26 cellular contexts compared by ENCODE assay signal in genomic region chr4:109721033-109721432, GRCh38.
DNase-seq lines count a peak whose midpoint lies in the region; ATAC-seq lines count a peak whose summit lies in the region.
"Had no signal": no experiment of that assay in that cellular context is flagged by ENCODE, and none has a peak within 500 bp of the region (broad histone marks: within the 10 kb centered on the region; RNA-seq: fewer than 3 reads in every experiment).

No MANE protein-coding gene starts in this region.

- no peak for ATAC-seq in GM18870 (IDR thresholded peaks at IDR 0.05; ENCODE audit: unreplicated experiment)
- ATAC-seq: activated CD8-positive, alpha-beta memory T cell treated with anti-CD3 and anti-CD28 coated beads, Interleukin-2, amount 10 ng/mL, durations not matched to agents 7 days and 5 days; activated T-helper 17 cell treated with anti-CD3 and anti-CD28 coated beads, Interleukin-2, amount 50 U/mL, for 72 hours; gastrocnemius medialis; GM12878; GM23338; naive thymus-derived CD4-positive, alpha-beta T cell; pancreas; T-cell had no signal

- H3K36me3 ChIP-seq in effector memory CD4-positive, alpha-beta T cell (ENCODE audit: control insufficient read depth, insufficient read depth, low read length) = peaks cover 5% of the 10 kb centered on the region

- DNase-seq in AG08396 (ENCODE audit: low spot score) (peak; percentile 29), HS-27A (ENCODE audit: low read depth) (peak; percentile 48), amniotic epithelial cell (ENCODE audit: low read depth) (peak; percentile 53), hepatic stellate cell (ENCODE audit: low spot score) (peak; percentile 26), NCI-H2029 treated with DMSO at 0.1 percent for 48 hours (lab: John Stamatoyannopoulos, UW) (no peak)
- DNase-seq in effector CD8-positive, alpha-beta T cell (lab: John Stamatoyannopoulos, UW) = no peak
- no peak for DNase-seq in effector memory CD4-positive, alpha-beta T cell
- DNase-seq: activated CD4-positive, alpha-beta T cell treated with anti-CD3 and anti-CD28 coated beads for 48 hours; activated CD8-positive, alpha-beta memory T cell treated with anti-CD3 and anti-CD28 coated beads, Interleukin-2, amount 10 ng/mL, durations not matched to agents 7 days and 5 days; activated naive CD8-positive, alpha-beta T cell treated with anti-CD3 and anti-CD28 coated beads, Interleukin-2, amount 10 ng/mL, durations not matched to agents 7 days and 5 days; CD4-positive, CD25-positive, alpha-beta regulatory T cell; cortex of kidney; gastrocnemius medialis; naive thymus-derived CD4-positive, alpha-beta T cell; NCI-H1105 treated with DMSO at 0.1 percent for 48 hours; NCI-H2107; NCI-H524; pancreas; stimulated activated CD4-positive, alpha-beta T cell treated with anti-CD3 and anti-CD28 coated beads, Interleukin-1b, Interleukin-23, amount 100 ng/mL, for 48 hours; stimulated activated naive CD4-positive, alpha-beta T cell; T-cell had no signal

- no peak overlapping the region for H3K27ac ChIP-seq in effector memory CD4-positive, alpha-beta T cell (ENCODE audit: insufficient read depth, low read length, poor library complexity, severe bottlenecking)
- H3K27ac ChIP-seq: gastrocnemius medialis, pancreas, thoracic aorta had no signal

- no peak overlapping the region for H3K4me3 ChIP-seq in effector memory CD4-positive, alpha-beta T cell (ENCODE audit: insufficient read depth, low read depth, low read length, poor library complexity, severe bottlenecking)
- H3K4me3 ChIP-seq: gastrocnemius medialis, GM12878, GM23338, pancreas, thoracic aorta had no signal

- no peaks in the 10 kb centered on the region for H3K9me3 ChIP-seq in effector memory CD4-positive, alpha-beta T cell (ENCODE audit: control insufficient read depth, low read length)
- H3K9me3 ChIP-seq: gastrocnemius medialis, pancreas, thoracic aorta had no signal

- H3K4me1 ChIP-seq in effector memory CD4-positive, alpha-beta T cell (ENCODE audit: control insufficient read depth, insufficient read depth, low read length, poor library complexity, severe bottlenecking) = no peaks in the 10 kb centered on the region
- H3K4me1 ChIP-seq: gastrocnemius medialis had no signal

- no peaks in the 10 kb centered on the region for H3K27me3 ChIP-seq in effector memory CD4-positive, alpha-beta T cell (replicated peaks; ENCODE audit: control insufficient read depth, insufficient read depth, low read length, poor library complexity, severe bottlenecking)
- H3K27me3 ChIP-seq: gastrocnemius medialis, pancreas had no signal

Comparison
In these comparisons a context has a peak if more than half of its experiments do, and no peak if none do; other contexts are left out.
1. DNase-seq: peak in AG08396 (single experiment), HS-27A (single experiment), amniotic epithelial cell (single experiment) and hepatic stellate cell (single experiment); none in effector CD8-positive, alpha-beta T cell (single experiment), NCI-H2029 treated with DMSO at 0.1 percent for 48 hours (single experiment) and effector memory CD4-positive, alpha-beta T cell (0 of 3).